ENCODE assay signal across 22 cellular contexts in genomic region chr7:69002416-69002815, GRCh38.
DNase-seq lines count a peak whose midpoint lies in the region; FAIRE-seq and TF ChIP-seq lines count a peak whose summit lies in the region.
"Had no signal": no experiment of that assay in that cellular context is flagged by ENCODE, and none has a peak within 500 bp of the region (broad histone marks: within the 10 kb centered on the region; RNA-seq: fewer than 3 reads in every experiment).

No MANE protein-coding gene starts in this region.

- no peaks in the 10 kb centered on the region for H3K9me3 ChIP-seq in small intestine (ENCODE audit: control insufficient read depth, low read depth)

- no peaks in the 10 kb centered on the region for H3K36me3 ChIP-seq in small intestine (ENCODE audit: control insufficient read depth in 2 of 2, insufficient read depth in 2 of 2, low read length in 2 of 2)
- H3K36me3 ChIP-seq: right lobe of liver had no signal

- TF ChIP-seq CTCF in fibroblast of pulmonary artery (IDR thresholded peaks at IDR 0.05; ENCODE audit: low read length, missing control alignments) = no peak

- H3K27ac ChIP-seq in small intestine (ENCODE audit: low read depth in 1 of 2, low read length in 1 of 2) = no peak overlapping the region
- H3K27ac ChIP-seq: dorsolateral prefrontal cortex, HL-60, right lobe of liver had no signal

- no peak for FAIRE-seq in small intestine (lab: Jason Lieb, UNC)
- FAIRE-seq: K562 had no signal

- no peaks in the 10 kb centered on the region for H3K4me1 ChIP-seq in small intestine (ENCODE audit: control insufficient read depth in 2 of 2, insufficient read depth in 1 of 2, low read depth in 1 of 2, low read length in 1 of 2)
- H3K4me1 ChIP-seq: right lobe of liver had no signal

- DNase-seq in GM04503 (ENCODE audit: low read depth) = peak; percentile 64
- DNase-seq in amniotic epithelial cell (ENCODE audit: low read depth) = peak; percentile 9
- DNase-seq in fibroblast of pulmonary artery (ENCODE audit: low read depth) = peak; percentile 54
- peak; percentile 56 for DNase-seq in skeletal muscle cell (ENCODE audit: low read depth)
- no peak for DNase-seq in HPDE6-E6E7 (ENCODE audit: extremely low spot score)
- no peak for DNase-seq in small intestine
- no peak for DNase-seq in iPS-NIHi11 (ENCODE audit: low spot score)
- no peak for DNase-seq in NCI-H1694 (lab: John Stamatoyannopoulos, UW)
- DNase-seq: activated CD4-positive, CD25-positive, alpha-beta regulatory T cell treated with anti-CD3 and anti-CD28 coated beads, Interleukin-2, amount 50 U/mL, for 72 hours; activated gamma-delta T cell treated with Interleukin-2 at 50 U/mL for 16 hours; aorta; dorsolateral prefrontal cortex; GOT3; hippocampal formation; left colon; mucosa of descending colon; NCI-H526; nucleus accumbens; right lobe of liver; stimulated activated CD4-positive, alpha-beta T cell treated with anti-CD3 and anti-CD28 coated beads, Interleukin-2, amount 100 ng/mL, for 48 hours had no signal

- H3K27me3 ChIP-seq in small intestine (ENCODE audit: control insufficient read depth in 2 of 2, insufficient read depth in 2 of 2, low read length in 2 of 2) = no peaks in the 10 kb centered on the region
- H3K27me3 ChIP-seq: right lobe of liver had no signal

- H3K4me3 ChIP-seq in fibroblast of pulmonary artery (replicated peaks; ENCODE audit: low read depth, low read length) = no peak overlapping the region
- H3K4me3 ChIP-seq in skeletal muscle cell (ENCODE audit: low read depth, low read length) = no peak overlapping the region
- H3K4me3 ChIP-seq in small intestine (ENCODE audit: low read depth in 1 of 2, low read length in 2 of 2) = no peak overlapping the region
- H3K4me3 ChIP-seq: dorsolateral prefrontal cortex, K562, mucosa of descending colon, right lobe of liver had no signal

Comparison
In these comparisons a context has a peak if more than half of its experiments do, and no peak if none do; other contexts are left out.
1. DNase-seq: peak in GM04503 (single experiment), amniotic epithelial cell (single experiment), fibroblast of pulmonary artery (single experiment) and skeletal muscle cell (single experiment); none in HPDE6-E6E7 (single experiment), small intestine (single experiment), iPS-NIHi11 (single experiment) and NCI-H1694 (single experiment).